Comparison of ENCODE assay signal across 13 cellular contexts in genomic region chr2:43294973-43295603, GRCh38.
A peak's percentile ranks its signal among the peaks of the same experiment; 100 is the strongest.
DNase-seq lines count a peak whose midpoint lies in the region; ATAC-seq and TF ChIP-seq lines count a peak whose summit lies in the region.
"Had no signal": no experiment of that assay in that cellular context is flagged by ENCODE, and none has a peak within 500 bp of the region (broad histone marks: within the 10 kb centered on the region; RNA-seq: fewer than 3 reads in every experiment).

No MANE protein-coding gene starts in this region.

- H3K79me2 ChIP-seq in PC-9 (ENCODE audit: low read depth), result 0 out of 2 replicates have a peak, but pooled peaks cover 3% of the 10 kb centered on the region

- H3K4me1 ChIP-seq in PC-9 (replicated peaks; ENCODE audit: insufficient read depth), result peaks cover 26% of the 10 kb centered on the region
- H3K4me1 ChIP-seq in right cardiac atrium (ENCODE audit: control insufficient read depth, insufficient read depth, low read length), result peaks cover 6% of the 10 kb centered on the region
- H3K4me1 ChIP-seq in transverse colon, result peaks cover 5 to 26% (median 14%) of the 10 kb centered on the region in 4 donors
- peaks cover 1 to 3% of the 10 kb centered on the region in 2 donors for H3K4me1 ChIP-seq in aorta (ENCODE audit: control insufficient read depth in 1 of 2, insufficient read depth in 2 of 2, low read length in 2 of 2)

- no peaks in the 10 kb centered on the region for H4K20me1 ChIP-seq in PC-9 (ENCODE audit: insufficient read depth)

- POLR2A ChIA-PET in PC-9 (lab: Charles Lee; ENCODE audit: unreplicated experiment), result interaction anchor here (0.5 kb wide), 1 partner anchor 17 kb away, joined by 9 read pairs; no protein-coding TSS in a partner anchor

- H3K9me3 ChIP-seq in PC-9 (ENCODE audit: insufficient read depth, low read depth) (no peaks in the 10 kb centered on the region), right cardiac atrium (ENCODE audit: control insufficient read depth, low read length) (no peaks in the 10 kb centered on the region), transverse colon (no peaks in the 10 kb centered on the region), aorta (ENCODE audit: control insufficient read depth, low read length) (no peaks in the 10 kb centered on the region)
- H3K9me3 ChIP-seq: ovary had no signal

- BruUV-seq in PC-9 (replicated peaks; lab: Mats Ljungman, UMichigan), result no TSS peak

- WGBS in right cardiac atrium, result 69% methylated on average over 5 of the region's 5 CpGs
- WGBS in transverse colon (ENCODE audit: low coverage in 1 of 2), 2 donors, result 64 to 82% methylated on average over 3 to 5 of the region's 5 CpGs
- 85 to 91% methylated on average over 5 of the region's 5 CpGs for WGBS in aorta, 2 donors

- H3K4me3 ChIP-seq in PC-9 (no peak overlapping the region), right cardiac atrium (ENCODE audit: low read length) (no peak overlapping the region), transverse colon (no peak overlapping the region), aorta (ENCODE audit: low read length in 2 of 2) (no peak overlapping the region)
- H3K4me3 ChIP-seq: ovary had no signal

- DNase-seq in left ventricle myocardium superior, result no peak
- no peak for DNase-seq in cardiac septum (ENCODE audit: low spot score)
- peak in 1 of 2 experiments; percentile 27 for DNase-seq in PC-9
- no peak for DNase-seq in right cardiac atrium
- no peak for DNase-seq in transverse colon
- no peak for DNase-seq in epidermal melanocyte (ENCODE audit: insufficient read length, low spot score)
- DNase-seq in aorta, result no peak
- DNase-seq: BE2C, DMS79, NCI-H1105 treated with DMSO at 0.1 percent for 48 hours, ovary, trophoblast cell had no signal

- peaks cover 24% of the 10 kb centered on the region; the same call in 1 of the 2 replicates for H3F3A ChIP-seq in PC-9 (ENCODE audit: insufficient read depth, low read depth)

- TF ChIP-seq CTCF in PC-9 (conservative IDR thresholded peaks at IDR 0.05) (no peak), transverse colon (IDR thresholded peaks at IDR 0.05) (no peak)

- in situ Hi-C loops in transverse colon (cut with MboI; ENCODE audit: low pct_ligation_motif_present in 1 of 4, low pct_unique_long_range_greater_than_20kb in 1 of 4, low sequenced_read_pairs in 3 of 4), result no loop called here

- H3K27me3 ChIP-seq in PC-9 (ENCODE audit: insufficient read depth, low read depth) (no peaks in the 10 kb centered on the region), right cardiac atrium (ENCODE audit: control insufficient read depth, insufficient read depth) (no peaks in the 10 kb centered on the region), transverse colon (no peaks in the 10 kb centered on the region), aorta (ENCODE audit: control insufficient read depth in 1 of 2, insufficient read depth in 2 of 2, low read length in 1 of 2) (no peaks in the 10 kb centered on the region)
- H3K27me3 ChIP-seq: BE2C, ovary had no signal

- TF ChIP-seq POLR2A in transverse colon (IDR thresholded peaks at IDR 0.05), result no peak

- intact Hi-C loops in left ventricle myocardium superior (cut with micrococcal nuclease), result no loop called here
- intact Hi-C loops in cardiac septum (cut with DNase I), result loop anchor here (5.0 kb wide), 1 partner anchor 63 kb away; no protein-coding TSS in a partner anchor
- intact Hi-C loops in PC-9 (cut with micrococcal nuclease; ENCODE audit: unreplicated experiment), result loop anchor here (5.0 kb wide), 1 partner anchor 172 kb away; no protein-coding TSS in a partner anchor
- intact Hi-C loops in right cardiac atrium (cut with DNase I), result no loop called here
- intact Hi-C loops in transverse colon (cut with DNase I; ENCODE audit: low total_unique reads), result no loop called here
- intact Hi-C loops in aorta (cut with DNase I), result no loop called here

- H3K9me2 ChIP-seq in PC-9 (ENCODE audit: insufficient read depth), result no peaks in the 10 kb centered on the region

- peaks cover 17% of the 10 kb centered on the region; the same call in 1 of the 2 replicates for H3K36me3 ChIP-seq in PC-9 (ENCODE audit: low read depth)
- no peaks in the 10 kb centered on the region for H3K36me3 ChIP-seq in transverse colon
- H3K36me3 ChIP-seq in aorta (ENCODE audit: control insufficient read depth in 1 of 2, insufficient read depth in 2 of 2, low read length in 1 of 2), result no peaks in the 10 kb centered on the region
- H3K36me3 ChIP-seq: ovary had no signal

- CTCF ChIA-PET in PC-9 (lab: Charles Lee), result no interaction called here

- peak overlapping the region; percentile 87 for H3K27ac ChIP-seq in PC-9
- H3K27ac ChIP-seq in right cardiac atrium (ENCODE audit: low read length), result peak overlapping the region; percentile 52
- peak overlapping the region; percentile 70 to 78 (median 77) for H3K27ac ChIP-seq in transverse colon
- H3K27ac ChIP-seq in aorta (ENCODE audit: low read depth in 1 of 2, low read length in 2 of 2), result no peak overlapping the region
- H3K27ac ChIP-seq: ovary had no signal

- H2AFZ ChIP-seq in PC-9, result no peak overlapping the region

- no peak for TF ChIP-seq EP300 in transverse colon (IDR thresholded peaks at IDR 0.05; ENCODE audit: low read depth)

- no peak overlapping the region for H3K4me2 ChIP-seq in PC-9

- ATAC-seq in left ventricle myocardium superior, result peak; percentile 26
- ATAC-seq in right cardiac atrium, result no peak
- ATAC-seq in HG03378 (IDR thresholded peaks at IDR 0.05; ENCODE audit: unreplicated experiment), result no peak
- ATAC-seq in aorta (ENCODE audit: low FRiP score), result no peak

Comparison
In these comparisons a context has a peak if more than half of its experiments do, and no peak if none do; other contexts are left out.
1. intact Hi-C loops: an anchor here in cardiac septum (5.0 kb wide) and PC-9 (5.0 kb wide); none called in left ventricle myocardium superior, right cardiac atrium, transverse colon and aorta.
2. H3K27ac ChIP-seq: peak in PC-9 (single experiment), right cardiac atrium (single experiment) and transverse colon (4 of 4); none in aorta (0 of 2).